Comparison of ENCODE assay signal across 8 cellular contexts in genomic region chr19:28633223-28634030, GRCh38.
DNase-seq lines count a peak whose midpoint lies in the region; ATAC-seq and TF ChIP-seq lines count a peak whose summit lies in the region.

No MANE protein-coding gene starts in this region.

- DNase-seq in AG20443 (ENCODE audit: low spot score): peak; percentile 78
- DNase-seq in GM20000 (ENCODE audit: low spot score): peak; percentile 35
- peak; percentile 24 for DNase-seq in NCI-H774 (lab: John Stamatoyannopoulos, UW)
- peak; percentile 15 for DNase-seq in activated T-cell treated with anti-CD3 and anti-CD28 coated beads for 4 hours
- peak in 1 of 5 donors; percentile 28 for DNase-seq in heart left ventricle
- peak; percentile 56 for DNase-seq in skeletal muscle cell (ENCODE audit: low read depth)
- no peak for DNase-seq in cerebellar nuclear complex (lab: John Stamatoyannopoulos, UW)

- H3K27me3 ChIP-seq in heart left ventricle: peaks cover 0 to 5% (median 0%) of the 10 kb centered on the region in 9 donors

- TF ChIP-seq CTCF in GM20000 (IDR thresholded peaks at IDR 0.05; ENCODE audit: extremely low read depth, missing control alignments): peak; percentile 84
- TF ChIP-seq CTCF in heart left ventricle (IDR thresholded peaks at IDR 0.05): peak; percentile 47 to 74 (median 66)

- ATAC-seq in heart left ventricle (peak in 2 of 4 donors; percentile 57 to 79), HG02759 (IDR thresholded peaks at IDR 0.05; ENCODE audit: unreplicated experiment) (no peak)

- H3K36me3 ChIP-seq in heart left ventricle: no peaks in the 10 kb centered on the region

- no peak overlapping the region for H3K27ac ChIP-seq in heart left ventricle

- intact Hi-C loops in heart left ventricle (cut with DNase I): loop anchor here in 9 of 10 donors (1.0 to 10.0 kb wide), 4 partner anchors 166 to 169 kb away; no protein-coding TSS in a partner anchor

- H3K9me3 ChIP-seq in heart left ventricle: peaks cover 0 to 26% (median 2%) of the 10 kb centered on the region in 12 donors

- no peaks in the 10 kb centered on the region for H3K4me1 ChIP-seq in heart left ventricle

- 52 to 57% (median 54%) methylated on average over 11 of the region's 11 CpGs for WGBS in heart left ventricle, 4 donors

- no peak for TF ChIP-seq POLR2A in heart left ventricle (IDR thresholded peaks at IDR 0.05)

- H3K4me3 ChIP-seq in heart left ventricle (no peak overlapping the region), skeletal muscle cell (ENCODE audit: low read depth, low read length) (no peak overlapping the region)

Comparison
In these comparisons a context has a peak if more than half of its experiments do, and no peak if none do; other contexts are left out.
1. DNase-seq: peak in AG20443 (single experiment), GM20000 (single experiment), NCI-H774 (single experiment), activated T-cell treated with anti-CD3 and anti-CD28 coated beads for 4 hours (single experiment) and skeletal muscle cell (single experiment); none in cerebellar nuclear complex (0 of 2).